1 cellular context compared by ENCODE assay signal in the genomic region with DNA sequence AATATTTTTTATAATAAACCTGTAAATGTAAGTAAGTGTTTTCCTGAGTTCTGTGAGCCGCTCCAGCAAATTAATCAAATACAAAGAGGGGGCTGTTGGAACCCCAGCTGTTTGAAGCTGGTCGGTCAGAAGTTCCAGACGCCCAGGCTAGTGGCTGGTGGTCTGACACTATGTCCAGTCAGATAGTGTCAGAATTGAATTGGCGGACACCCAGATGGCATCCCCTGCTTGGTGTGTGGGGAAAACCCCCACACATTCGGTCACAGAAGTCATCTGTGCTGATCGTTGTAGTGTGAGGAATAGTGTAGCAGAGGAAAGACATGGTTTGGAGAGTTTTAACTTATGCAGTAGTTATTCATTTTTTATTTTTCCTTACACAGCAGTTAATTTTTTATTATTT.
TF ChIP-seq lines count a peak whose summit lies in the region.

No MANE protein-coding gene starts in this region.

TF ChIP-seq in IMR-90, 13 proteins besides CTCF, POLR2A, EP300 and RAD21 (continued from another document):
- TF ChIP-seq MAZ (IDR thresholded peaks at IDR 0.05; ENCODE audit: borderline replicate concordance, low read depth, low read length) (no peak), MXI1 (IDR thresholded peaks at IDR 0.05; ENCODE audit: borderline replicate concordance, low read depth, low read length) (no peak), SMC3 (IDR thresholded peaks at IDR 0.05; ENCODE audit: low read depth, low read length) (no peak), MAFK (IDR thresholded peaks at IDR 0.05; ENCODE audit: low read depth, low read length) (no peak), FOS (IDR thresholded peaks at IDR 0.05; ENCODE audit: low read depth, low read length) (no peak), NFE2L2 (IDR thresholded peaks at IDR 0.05; ENCODE audit: low read depth, low read length) (no peak), CEBPB (IDR thresholded peaks at IDR 0.05; ENCODE audit: low read depth, low read length) (no peak), BHLHE40 (IDR thresholded peaks at IDR 0.05; ENCODE audit: low read depth, low read length) (no peak)
- TF ChIP-seq, protein P1, sequence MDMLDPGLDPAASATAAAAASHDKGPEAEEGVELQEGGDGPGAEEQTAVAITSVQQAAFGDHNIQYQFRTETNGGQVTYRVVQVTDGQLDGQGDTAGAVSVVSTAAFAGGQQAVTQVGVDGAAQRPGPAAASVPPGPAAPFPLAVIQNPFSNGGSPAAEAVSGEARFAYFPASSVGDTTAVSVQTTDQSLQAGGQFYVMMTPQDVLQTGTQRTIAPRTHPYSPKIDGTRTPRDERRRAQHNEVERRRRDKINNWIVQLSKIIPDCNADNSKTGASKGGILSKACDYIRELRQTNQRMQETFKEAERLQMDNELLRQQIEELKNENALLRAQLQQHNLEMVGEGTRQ (IDR thresholded peaks at IDR 0.05; ENCODE audit: low read depth, low read length), result no peak
- TF ChIP-seq, protein P2, sequence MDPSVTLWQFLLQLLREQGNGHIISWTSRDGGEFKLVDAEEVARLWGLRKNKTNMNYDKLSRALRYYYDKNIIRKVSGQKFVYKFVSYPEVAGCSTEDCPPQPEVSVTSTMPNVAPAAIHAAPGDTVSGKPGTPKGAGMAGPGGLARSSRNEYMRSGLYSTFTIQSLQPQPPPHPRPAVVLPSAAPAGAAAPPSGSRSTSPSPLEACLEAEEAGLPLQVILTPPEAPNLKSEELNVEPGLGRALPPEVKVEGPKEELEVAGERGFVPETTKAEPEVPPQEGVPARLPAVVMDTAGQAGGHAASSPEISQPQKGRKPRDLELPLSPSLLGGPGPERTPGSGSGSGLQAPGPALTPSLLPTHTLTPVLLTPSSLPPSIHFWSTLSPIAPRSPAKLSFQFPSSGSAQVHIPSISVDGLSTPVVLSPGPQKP (IDR thresholded peaks at IDR 0.05; ENCODE audit: borderline replicate concordance, low read depth, low read length), result no peak
